Comparison of ENCODE assay signal across 25 cellular contexts in the genomic region with DNA sequence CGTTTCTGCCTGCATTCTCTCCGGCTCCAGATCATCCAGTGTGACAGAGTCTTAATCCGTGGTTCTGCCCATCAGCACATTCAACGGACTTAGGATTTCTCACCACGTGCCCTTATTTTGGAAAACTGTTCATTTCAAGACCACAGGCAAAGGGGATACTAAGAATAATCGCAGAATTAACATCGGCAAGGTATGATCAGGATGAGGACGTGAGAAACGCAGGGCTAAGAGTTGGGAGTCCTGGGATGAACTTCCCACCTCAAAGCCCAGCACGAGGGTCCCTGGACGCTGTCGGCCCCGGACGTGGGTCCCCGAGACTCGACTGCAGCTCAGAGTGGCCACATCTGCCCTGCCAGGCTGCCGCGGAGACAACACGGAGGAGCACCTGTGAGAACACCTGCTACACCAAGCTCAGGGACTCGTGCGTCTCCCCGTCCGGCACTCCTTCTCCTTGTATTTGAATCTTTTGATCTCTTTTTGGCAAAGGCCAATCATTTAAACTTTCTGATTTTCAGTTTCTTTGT.
DNase-seq lines count a peak whose midpoint lies in the region; ATAC-seq and TF ChIP-seq lines count a peak whose summit lies in the region.
"Had no signal": no experiment of that assay in that cellular context is flagged by ENCODE, and none has a peak within 500 bp of the region (broad histone marks: within the 10 kb centered on the region; RNA-seq: fewer than 3 reads in every experiment).

No MANE protein-coding gene starts in this region.

- no peaks in the 10 kb centered on the region for H3K27me3 Mint-ChIP-seq in endodermal cell (ENCODE audit: insufficient read depth)
- H3K27me3 Mint-ChIP-seq: CD4-positive, alpha-beta memory T cell; CD4-positive, CD25-positive, alpha-beta regulatory T cell had no signal

- no peaks in the 10 kb centered on the region for H3K9me3 ChIP-seq in esophagus muscularis mucosa
- H3K9me3 ChIP-seq in lower lobe of right lung, result no peaks in the 10 kb centered on the region
- peaks cover 0 to under 1% of the 10 kb centered on the region in 2 donors for H3K9me3 ChIP-seq in neuronal stem cell (replicated peaks in 1 of 2; ENCODE audit: control insufficient read depth in 2 of 2, insufficient read depth in 1 of 2, low read depth in 1 of 2, low read length in 2 of 2)
- H3K9me3 ChIP-seq in endodermal cell (ENCODE audit: control insufficient read depth, low read length), result no peaks in the 10 kb centered on the region
- H3K9me3 ChIP-seq: BE2C, BLaER1 had no signal

- H3K4ac ChIP-seq in neuronal stem cell (ENCODE audit: low read length), result no peak overlapping the region

- H4K8ac ChIP-seq in neuronal stem cell (ENCODE audit: low read depth, low read length), result no peak overlapping the region

- no peak overlapping the region for H2BK5ac ChIP-seq in neuronal stem cell (ENCODE audit: low read length)

- H3K4me3 ChIP-seq in esophagus muscularis mucosa (no peak overlapping the region), lower lobe of right lung (no peak overlapping the region), neuronal stem cell (ENCODE audit: low read length in 2 of 2) (no peak overlapping the region), endodermal cell (ENCODE audit: low read length) (no peak overlapping the region)
- H3K4me3 ChIP-seq: BLaER1, GM12878 had no signal

- H2AFZ ChIP-seq in neuronal stem cell (ENCODE audit: low read length), result no peak overlapping the region

- no peak overlapping the region for H3K4me3 Mint-ChIP-seq in endodermal cell
- H3K4me3 Mint-ChIP-seq: CD14-positive monocyte; CD4-positive, alpha-beta memory T cell; CD4-positive, CD25-positive, alpha-beta regulatory T cell; CD8-positive, alpha-beta memory T cell had no signal

- TF ChIP-seq POLR2A in esophagus muscularis mucosa (IDR thresholded peaks at IDR 0.05; ENCODE audit: low read depth), result no peak

- H3K23ac ChIP-seq in neuronal stem cell (ENCODE audit: low read depth, low read length, poor library complexity), result no peak overlapping the region

- H2BK15ac ChIP-seq in neuronal stem cell (ENCODE audit: low read length), result no peak overlapping the region

- no peak overlapping the region for H3K27ac Mint-ChIP-seq in endodermal cell
- H3K27ac Mint-ChIP-seq: CD14-positive monocyte; CD4-positive, alpha-beta memory T cell; CD4-positive, CD25-positive, alpha-beta regulatory T cell; CD8-positive, alpha-beta memory T cell had no signal

- no peaks in the 10 kb centered on the region for H3K79me1 ChIP-seq in neuronal stem cell (ENCODE audit: low read depth, low read length)

- no peak for TF ChIP-seq EP300 in esophagus muscularis mucosa (IDR thresholded peaks at IDR 0.05)

- no peaks in the 10 kb centered on the region for H3K36me3 Mint-ChIP-seq in endodermal cell (ENCODE audit: low read depth)
- H3K36me3 Mint-ChIP-seq: CD14-positive monocyte; CD4-positive, alpha-beta memory T cell; CD4-positive, CD25-positive, alpha-beta regulatory T cell had no signal

- ATAC-seq in lower lobe of right lung (no peak), GM21515 (IDR thresholded peaks at IDR 0.05; ENCODE audit: unreplicated experiment) (no peak), HG02623 (IDR thresholded peaks at IDR 0.05; ENCODE audit: unreplicated experiment) (no peak), GM18498 (IDR thresholded peaks at IDR 0.05; ENCODE audit: unreplicated experiment) (no peak)
- ATAC-seq: GM12878 had no signal

- no peak for TF ChIP-seq CTCF in esophagus muscularis mucosa (IDR thresholded peaks at IDR 0.05)
- no peak for TF ChIP-seq CTCF in lower lobe of right lung (IDR thresholded peaks at IDR 0.05)
- no peak for TF ChIP-seq CTCF in endodermal cell (conservative IDR thresholded peaks at IDR 0.05)

- H3K4me1 ChIP-seq in esophagus muscularis mucosa (no peaks in the 10 kb centered on the region), lower lobe of right lung (no peaks in the 10 kb centered on the region), neuronal stem cell (ENCODE audit: control insufficient read depth in 2 of 2, insufficient read depth in 1 of 2, low read depth in 1 of 2, low read length in 2 of 2) (peaks cover 0 to 2% of the 10 kb centered on the region in 2 donors), endodermal cell (ENCODE audit: control insufficient read depth, insufficient read depth, low read length) (no peaks in the 10 kb centered on the region)
- H3K4me1 ChIP-seq: BE2C, BLaER1 had no signal

- H3K27ac ChIP-seq in esophagus muscularis mucosa (replicated peaks in 1 of 4) (no peak overlapping the region), lower lobe of right lung (no peak overlapping the region), neuronal stem cell (replicated peaks; ENCODE audit: low read length) (no peak overlapping the region), endodermal cell (ENCODE audit: low read depth, low read length) (no peak overlapping the region)
- H3K27ac ChIP-seq: BLaER1 had no signal

- H2BK12ac ChIP-seq in neuronal stem cell (ENCODE audit: low read length), result no peak overlapping the region

- 87% methylated on average over 23 of the region's 23 CpGs for whole genome bisulfite sequencing in esophagus muscularis mucosa
- no CpG with 5 or more reads among the region's 23 CpGs for WGBS in neuronal stem cell (ENCODE audit: extremely low coverage in 2 of 2, insufficient read length in 2 of 2, insufficient replicate concordance in 1 of 2), 2 donors
- WGBS in endodermal cell (ENCODE audit: insufficient coverage in 1 of 2, insufficient read length in 1 of 2), 2 experiments, result 90 to 91% methylated on average over 20 to 23 of the region's 23 CpGs

- H3K14ac ChIP-seq in neuronal stem cell (ENCODE audit: low read length), result no peak overlapping the region

- H4K91ac ChIP-seq in neuronal stem cell (ENCODE audit: low read depth, low read length, poor library complexity), result no peak overlapping the region

- H3K9ac ChIP-seq in neuronal stem cell (ENCODE audit: low read depth, low read length, poor library complexity) (no peak overlapping the region), endodermal cell (ENCODE audit: extremely low read depth, low read length, poor library complexity, severe bottlenecking) (no peak overlapping the region)
- H3K9ac ChIP-seq: BLaER1 had no signal

- intact Hi-C loops in esophagus muscularis mucosa (cut with DNase I) (no loop called here), lower lobe of right lung (cut with DNase I) (no loop called here)

- no peak overlapping the region for H2AK5ac ChIP-seq in neuronal stem cell (ENCODE audit: low read depth, low read length)

- no peak overlapping the region for H3K4me2 ChIP-seq in neuronal stem cell (ENCODE audit: insufficient read depth, low read length, poor library complexity, severe bottlenecking)
- H3K4me2 ChIP-seq: BLaER1 had no signal

- no peaks in the 10 kb centered on the region for H3K9me3 Mint-ChIP-seq in endodermal cell

- no peak overlapping the region for H2BK120ac ChIP-seq in neuronal stem cell (ENCODE audit: low read depth, low read length)

- H3K36me3 ChIP-seq in esophagus muscularis mucosa, result no peaks in the 10 kb centered on the region
- no peaks in the 10 kb centered on the region for H3K36me3 ChIP-seq in lower lobe of right lung
- no peaks in the 10 kb centered on the region for H3K36me3 ChIP-seq in neuronal stem cell (replicated peaks in 1 of 2; ENCODE audit: control insufficient read depth in 2 of 2, insufficient read depth in 2 of 2, low read length in 2 of 2)
- no peaks in the 10 kb centered on the region for H3K36me3 ChIP-seq in endodermal cell (ENCODE audit: control insufficient read depth, insufficient read depth, low read length)
- H3K36me3 ChIP-seq: BE2C, BLaER1 had no signal

- DNase-seq in esophagus muscularis mucosa (ENCODE audit: extremely low spot score), result peak; percentile 90
- peak; percentile 38 for DNase-seq in lower lobe of right lung
- no peak for DNase-seq in neuronal stem cell (ENCODE audit: low spot score)
- no peak for DNase-seq in endodermal cell
- DNase-seq: 8988T; ACHN; BE2C; C1 segment of cervical spinal cord; CD4-positive, alpha-beta memory T cell; CD4-positive, CD25-positive, alpha-beta regulatory T cell; CD8-positive, alpha-beta memory T cell; COR-L47; DMS 273 treated with DMSO at 0.1 percent for 48 hours; DMS153; DMS53; DMS79; DND-41; EL; GDM1 had no signal

- H3K18ac ChIP-seq in neuronal stem cell (ENCODE audit: low read length), result peak overlapping the region; percentile 61

- H3K27me3 ChIP-seq in esophagus muscularis mucosa (peaks cover 0 to 17% (median 0%) of the 10 kb centered on the region in 4 donors), lower lobe of right lung (ENCODE audit: low read depth) (no peaks in the 10 kb centered on the region), neuronal stem cell (ENCODE audit: control insufficient read depth in 3 of 3, insufficient read depth in 3 of 3, low read depth in 1 of 3, low read length in 3 of 3) (no peaks in the 10 kb centered on the region), endodermal cell (ENCODE audit: control insufficient read depth, insufficient read depth, low read length, poor library complexity, severe bottlenecking) (no peaks in the 10 kb centered on the region)
- H3K27me3 ChIP-seq: BE2C, BLaER1 had no signal

- H3K4me1 Mint-ChIP-seq in endodermal cell, result no peaks in the 10 kb centered on the region
- H3K4me1 Mint-ChIP-seq: CD14-positive monocyte; CD4-positive, alpha-beta memory T cell; CD4-positive, CD25-positive, alpha-beta regulatory T cell; CD8-positive, alpha-beta memory T cell had no signal

Comparison
In these comparisons a context has a peak if more than half of its experiments do, and no peak if none do; other contexts are left out.
1. DNase-seq: peak in esophagus muscularis mucosa (single experiment) and lower lobe of right lung (single experiment); none in neuronal stem cell (single experiment) and endodermal cell (single experiment).